Comparison of ENCODE assay signal across 1 cellular context in genomic region chr6:152185158-152185574, GRCh38.
TF ChIP-seq lines count a peak whose summit lies in the region.

No MANE protein-coding gene starts in this region.

TF ChIP-seq in K562, 482 proteins besides CTCF, POLR2A, EP300 and RAD21 (continued from another document):
- TF ChIP-seq ZNF592 (IDR thresholded peaks at IDR 0.05) = no peak
- no peak for TF ChIP-seq JUND (IDR thresholded peaks at IDR 0.05; ENCODE audit: borderline replicate concordance, low read depth, low read length)
- TF ChIP-seq JUND (tag; IDR thresholded peaks at IDR 0.05; ENCODE audit: borderline replicate concordance, low read depth, low read length) = no peak
- no peak for TF ChIP-seq ZFP36 (IDR thresholded peaks at IDR 0.05; ENCODE audit: low read depth, low read length, partially characterized antibody)
- TF ChIP-seq ZNF639 (CRISPR knock-in tag; conservative IDR thresholded peaks at IDR 0.05 in 1 of 2, IDR thresholded peaks at IDR 0.05 in 1 of 2) = no peak
- no peak for TF ChIP-seq C11orf30 (IDR thresholded peaks at IDR 0.05; ENCODE audit: low read depth)
- no peak for TF ChIP-seq E2F1 (CRISPR knock-in tag; IDR thresholded peaks at IDR 0.05)
- TF ChIP-seq ETV6 (IDR thresholded peaks at IDR 0.05; ENCODE audit: borderline replicate concordance in 1 of 2, low read depth in 2 of 2, low read length in 1 of 2) = no peak
- TF ChIP-seq ETV6 (CRISPR knock-in tag; IDR thresholded peaks at IDR 0.05; ENCODE audit: borderline replicate concordance) = no peak
- TF ChIP-seq USF2 (CRISPR knock-in tag; IDR thresholded peaks at IDR 0.05) = no peak
- TF ChIP-seq TBP (optimal IDR thresholded peaks at IDR 0.05; ENCODE audit: low read depth, low read length) = no peak
- TF ChIP-seq HIVEP1 (CRISPR knock-in tag; IDR thresholded peaks at IDR 0.05) = no peak
TF ChIP-seq in K562: peak in this region for 0.
